ENCODE assay signal across 8 cellular contexts in the genomic region with DNA sequence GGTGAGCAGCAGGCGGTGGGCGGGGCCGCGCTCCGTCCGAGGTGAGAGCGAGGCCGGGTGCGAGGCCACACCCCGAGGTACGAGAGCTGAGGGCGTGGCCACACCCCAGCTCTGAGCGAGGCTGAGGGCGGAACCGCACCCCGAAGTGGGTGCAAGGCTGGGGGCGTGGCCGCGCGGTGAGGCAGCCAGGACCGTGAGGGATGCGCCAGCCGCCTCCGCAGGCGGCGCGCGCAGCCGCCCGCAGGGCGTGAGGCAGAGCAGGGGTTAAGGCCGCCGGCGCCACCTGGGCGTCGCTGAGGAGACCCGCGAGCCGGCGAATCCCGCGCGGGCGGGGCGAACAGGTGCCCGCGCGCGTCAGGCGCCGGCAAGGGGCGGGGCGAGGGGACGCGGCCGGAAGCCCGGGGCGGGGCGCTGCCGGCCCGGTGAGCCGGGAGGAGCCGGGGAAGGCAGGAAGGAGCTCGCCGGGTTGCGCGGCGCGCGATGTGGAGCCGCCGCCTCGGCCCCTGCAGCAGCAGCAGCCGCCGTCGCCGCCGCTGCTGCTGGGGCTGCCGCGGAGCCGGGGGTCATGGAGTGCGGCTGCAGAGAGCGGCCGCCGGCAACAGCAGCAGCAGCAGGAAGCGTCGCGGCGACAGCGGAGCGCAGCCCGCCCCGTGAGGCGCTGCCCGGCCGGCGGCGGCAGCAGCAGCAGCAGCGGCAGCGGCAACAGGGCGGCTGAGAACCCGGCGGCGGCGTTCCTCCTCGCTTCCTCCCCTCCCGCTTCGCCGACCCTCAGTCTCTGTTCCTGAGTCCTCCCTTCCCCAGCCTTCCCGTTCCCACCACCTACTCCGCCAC. TPM values are rescaled to one million over a fixed set of nuclear protein-coding genes. Genes with fewer than 3 reads are reported as not detected.
DNase-seq lines count a peak whose midpoint lies in the region; TF ChIP-seq lines count a peak whose summit lies in the region.

A gene with protein sequence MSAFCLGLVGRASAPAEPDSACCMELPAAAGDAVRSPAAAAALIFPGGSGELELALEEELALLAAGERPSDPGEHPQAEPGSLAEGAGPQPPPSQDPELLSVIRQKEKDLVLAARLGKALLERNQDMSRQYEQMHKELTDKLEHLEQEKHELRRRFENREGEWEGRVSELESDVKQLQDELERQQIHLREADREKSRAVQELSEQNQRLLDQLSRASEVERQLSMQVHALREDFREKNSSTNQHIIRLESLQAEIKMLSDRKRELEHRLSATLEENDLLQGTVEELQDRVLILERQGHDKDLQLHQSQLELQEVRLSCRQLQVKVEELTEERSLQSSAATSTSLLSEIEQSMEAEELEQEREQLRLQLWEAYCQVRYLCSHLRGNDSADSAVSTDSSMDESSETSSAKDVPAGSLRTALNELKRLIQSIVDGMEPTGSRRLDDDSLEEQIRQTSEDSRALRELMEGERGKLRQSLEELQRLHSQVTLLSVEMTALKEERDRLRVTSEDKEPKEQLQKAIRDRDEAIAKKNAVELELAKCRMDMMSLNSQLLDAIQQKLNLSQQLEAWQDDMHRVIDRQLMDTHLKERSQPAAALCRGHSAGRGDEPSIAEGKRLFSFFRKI (plus strand): TSS at position 449 of the 831 bp plus-strand sequence. CDS start 633 bp downstream, outside the sequence.

- H3K9ac ChIP-seq in GM23248 (no peak within 1 kb of the TSS), neural cell (ENCODE audit: low read length) (peak within 1 kb of the TSS; percentile 88)

- peaks cover 11% of the 10 kb centered on the region for H3K27me3 Mint-ChIP-seq in activated T-helper 1 cell treated with anti-CD3 and anti-CD28 coated beads, Interleukin-12 subunit alpha, Interleukin-12 subunit beta, Interleukin-2, Interleukin-4 antibody, amounts not matched to agents 30 ng/mL and 10 ng/mL and 1 ng/mL, durations not matched to agents 14 hours and 24 hours and 36 hours (ENCODE audit: insufficient read depth)

- no peaks in the 10 kb centered on the region for H3K79me2 ChIP-seq in GM23248 (ENCODE audit: insufficient read depth)
- peaks cover 23% of the 10 kb centered on the region for H3K79me2 ChIP-seq in neural cell (replicated peaks; ENCODE audit: insufficient read depth, low read length)

- H3K9me2 ChIP-seq in GM23248 (ENCODE audit: insufficient read depth) (no peaks in the 10 kb centered on the region), neural cell (ENCODE audit: insufficient read depth, low read length) (no peaks in the 10 kb centered on the region)

- H2AFZ ChIP-seq in GM23248: peak within 1 kb of the TSS; percentile 50
- peak within 1 kb of the TSS; percentile 30 for H2AFZ ChIP-seq in neural cell (ENCODE audit: low read depth, low read length)

- TF ChIP-seq CTCF in fibroblast of mammary gland (conservative IDR thresholded peaks at IDR 0.05; ENCODE audit: control insufficient read depth, insufficient read depth, low read depth, low read length): no peak
- TF ChIP-seq CTCF in neural cell (IDR thresholded peaks at IDR 0.05; ENCODE audit: poor library complexity, severe bottlenecking): peak; percentile 42
- no peak for TF ChIP-seq CTCF in stomach (IDR thresholded peaks at IDR 0.05)

- peaks cover 32% of the 10 kb centered on the region for H3K36me3 Mint-ChIP-seq in activated T-helper 1 cell treated with anti-CD3 and anti-CD28 coated beads, Interleukin-12 subunit alpha, Interleukin-12 subunit beta, Interleukin-2, Interleukin-4 antibody, amounts not matched to agents 30 ng/mL and 10 ng/mL and 1 ng/mL, durations not matched to agents 14 hours and 24 hours and 36 hours (ENCODE audit: low read depth)

- H3K27me3 ChIP-seq in GM23248 (replicated peaks; ENCODE audit: insufficient read depth): peaks cover 57% of the 10 kb centered on the region
- H3K27me3 ChIP-seq in neural cell (ENCODE audit: insufficient read depth, low read depth, low read length): peaks cover 5% of the 10 kb centered on the region
- H3K27me3 ChIP-seq in stomach: peaks cover 0 to 67% (median 0%) of the 10 kb centered on the region in 3 donors

- no peak within 1 kb of the TSS for H3K27ac ChIP-seq in GM23248
- peak within 1 kb of the TSS; percentile 77 for H3K27ac ChIP-seq in neural cell (ENCODE audit: low read length)
- peak within 1 kb of the TSS; percentile 79 to 93 (median 87) for H3K27ac ChIP-seq in stomach

- H3F3A ChIP-seq in GM23248 (ENCODE audit: insufficient read depth) (0 out of 2 replicates have a peak, but pooled peaks cover 7% of the 10 kb centered on the region), neural cell (ENCODE audit: insufficient read depth, low read length, poor library complexity, severe bottlenecking) (peaks cover 6% of the 10 kb centered on the region)

- in situ Hi-C loops in GM23248 (cut with MboI): no loop called here

- peaks cover 50% of the 10 kb centered on the region for H3K4me1 Mint-ChIP-seq in activated T-helper 1 cell treated with anti-CD3 and anti-CD28 coated beads, Interleukin-12 subunit alpha, Interleukin-12 subunit beta, Interleukin-2, Interleukin-4 antibody, amounts not matched to agents 30 ng/mL and 10 ng/mL and 1 ng/mL, durations not matched to agents 14 hours and 24 hours and 36 hours (ENCODE audit: low read depth)

- TF ChIP-seq EP300 in neural cell (conservative IDR thresholded peaks at IDR 0.05; ENCODE audit: poor library complexity, severe bottlenecking) (peak; percentile 76), stomach (IDR thresholded peaks at IDR 0.05) (no peak)

- H3K4me1 ChIP-seq in GM23248 (ENCODE audit: insufficient read depth) (no peaks in the 10 kb centered on the region), stomach (peaks cover 16 to 24% (median 21%) of the 10 kb centered on the region in 4 donors)

- intact Hi-C loops in activated T-helper 1 cell treated with anti-CD3 and anti-CD28 coated beads, Interleukin-12 subunit alpha, Interleukin-12 subunit beta, Interleukin-2, Interleukin-4 antibody, amounts not matched to agents 30 ng/mL and 10 ng/mL and 1 ng/mL, durations not matched to agents 14 hours and 24 hours and 36 hours (cut with micrococcal nuclease): loop anchor here (1.0 kb wide), 8 partner anchors 9 to 212 kb away; a partner anchor contains a TSS
- intact Hi-C loops in stomach (cut with DNase I; ENCODE audit: low total_unique reads): no loop called here

- H3K4me2 ChIP-seq in GM23248 (ENCODE audit: unreplicated experiment): peak within 1 kb of the TSS; percentile 58
- peak within 1 kb of the TSS; percentile 98 for H3K4me2 ChIP-seq in neural cell (ENCODE audit: low read length)

- DNase-seq in Daoy (ENCODE audit: low read depth): peak; percentile 94
- peak; percentile 67 for DNase-seq in GM23248
- DNase-seq in Kasumi-1 (lab: John Stamatoyannopoulos, UW): peak; percentile 28 to 55
- DNase-seq in RPMI7951 (ENCODE audit: low read depth): peak; percentile 43
- peak; percentile 97 for DNase-seq in activated T-helper 1 cell treated with anti-CD3 and anti-CD28 coated beads, Interleukin-12 subunit alpha, Interleukin-12 subunit beta, Interleukin-2, Interleukin-4 antibody, amounts not matched to agents 30 ng/mL and 10 ng/mL and 1 ng/mL, durations not matched to agents 14 hours and 24 hours and 36 hours (ENCODE audit: low spot score)
- DNase-seq in fibroblast of mammary gland (ENCODE audit: low read depth): peak; percentile 8
- DNase-seq in stomach: peak; percentile 97

- peak within 1 kb of the TSS; percentile 94 for H3K4me3 Mint-ChIP-seq in activated T-helper 1 cell treated with anti-CD3 and anti-CD28 coated beads, Interleukin-12 subunit alpha, Interleukin-12 subunit beta, Interleukin-2, Interleukin-4 antibody, amounts not matched to agents 30 ng/mL and 10 ng/mL and 1 ng/mL, durations not matched to agents 14 hours and 24 hours and 36 hours

- H3K4me3 ChIP-seq in GM23248 (peak within 1 kb of the TSS; percentile 69), fibroblast of mammary gland (ENCODE audit: control insufficient read depth, low read depth, low read length) (peak within 1 kb of the TSS; percentile 26), neural cell (ENCODE audit: low read length) (peak within 1 kb of the TSS; percentile 92), stomach (peak within 1 kb of the TSS; percentile 59 to 74 (median 66))

- no peak for TF ChIP-seq POLR2A in stomach (IDR thresholded peaks at IDR 0.05)

- H3K9me3 Mint-ChIP-seq in activated T-helper 1 cell treated with anti-CD3 and anti-CD28 coated beads, Interleukin-12 subunit alpha, Interleukin-12 subunit beta, Interleukin-2, Interleukin-4 antibody, amounts not matched to agents 30 ng/mL and 10 ng/mL and 1 ng/mL, durations not matched to agents 14 hours and 24 hours and 36 hours: no peaks in the 10 kb centered on the region

- TF ChIP-seq RAD21 in neural cell (conservative IDR thresholded peaks at IDR 0.05): peak; percentile 40

- 2 to 4% methylated on average over 35 to 98 of the region's 111 CpGs for WGBS in GM23248 (ENCODE audit: low coverage in 1 of 2, low lambda C conversion rate in 2 of 2, missing lambda C conversion rate in 2 of 2), 2 experiments
- WGBS in stomach, 5 donors: 0 to 1% (median 0%) methylated on average over 10 to 111 of the region's 111 CpGs

- H3K9me3 ChIP-seq in GM23248 (ENCODE audit: low read depth) (no peaks in the 10 kb centered on the region), neural cell (ENCODE audit: low read length) (no peaks in the 10 kb centered on the region), stomach (no peaks in the 10 kb centered on the region)

- H3K36me3 ChIP-seq in GM23248 (ENCODE audit: low read depth) (no peaks in the 10 kb centered on the region), neural cell (ENCODE audit: insufficient read depth, low read length) (no peaks in the 10 kb centered on the region), stomach (no peaks in the 10 kb centered on the region)

- peak within 1 kb of the TSS; percentile 95 for H3K27ac Mint-ChIP-seq in activated T-helper 1 cell treated with anti-CD3 and anti-CD28 coated beads, Interleukin-12 subunit alpha, Interleukin-12 subunit beta, Interleukin-2, Interleukin-4 antibody, amounts not matched to agents 30 ng/mL and 10 ng/mL and 1 ng/mL, durations not matched to agents 14 hours and 24 hours and 36 hours

- H4K20me1 ChIP-seq in GM23248 (ENCODE audit: insufficient read depth) (no peaks in the 10 kb centered on the region), neural cell (ENCODE audit: insufficient read depth) (peaks cover 6% of the 10 kb centered on the region)

RNA-seq across cellular contexts. Expression of the gene that starts here (rescaled TPM):
- total RNA-seq in Daoy (2014; rRNA removed; shearing (Covaris generic)): 0.65 and 0.80 TPM in 2 replicates
- not detected in 2 replicates for total RNA-seq in GM23248 (2014; rRNA removed; shearing (Covaris generic))
- polyA plus RNA-seq in GM23248 (2016; fragmentation: Nextera tagmentation; extraction: Ambion mirVana) (not detected in 2 replicates), neural cell (136 and 198 TPM in 2 replicates), stomach (10 to 100 TPM in 2 of 3 donors, 1 to 10 TPM in 1; 8.6 to 40.3 (median 16.7) TPM)
- total RNA-seq in RPMI7951 (2014; rRNA removed; shearing (Covaris generic)): not detected in 2 replicates
- 136 and 140 TPM in 2 replicates for total RNA-seq in activated T-helper 1 cell treated with anti-CD3 and anti-CD28 coated beads, Interleukin-12 subunit alpha, Interleukin-12 subunit beta, Interleukin-2, Interleukin-4 antibody, amounts not matched to agents 30 ng/mL and 10 ng/mL and 1 ng/mL, durations not matched to agents 14 hours and 24 hours and 36 hours
- 77.6 and 77.9 TPM in 2 replicates for polyA minus RNA-seq in neural cell
- total RNA-seq in stomach: 10 to 100 TPM; 18.0 to 68.7 (median 32.6) TPM

Comparison
In these comparisons a context has a peak if more than half of its experiments do, and no peak if none do; other contexts are left out.
1. RNA of the gene that starts here (total RNA-seq): 136 to 140 TPM in activated T-helper 1 cell treated with anti-CD3 and anti-CD28 coated beads, Interleukin-12 subunit alpha, Interleukin-12 subunit beta, Interleukin-2, Interleukin-4 antibody, amounts not matched to agents 30 ng/mL and 10 ng/mL and 1 ng/mL, durations not matched to agents 14 hours and 24 hours and 36 hours and 18.0 to 68.7 TPM in stomach; 0.65 to 0.80 TPM in Daoy, not detected in GM23248 and not detected in RPMI7951; every median in the first group is over 10 times any median in the second.
2. Peak in DNase-seq in Daoy; RNA of the gene not detected or under 1 TPM.
3. Peak in DNase-seq, H3K4me3 ChIP-seq and H3K4me2 ChIP-seq in GM23248; RNA of the gene not detected or under 1 TPM.
4. Peak in DNase-seq in RPMI7951; RNA of the gene not detected or under 1 TPM.
5. DNase-seq: peak in every context shown above with its lines; median percentile 97 in activated T-helper 1 cell treated with anti-CD3 and anti-CD28 coated beads, Interleukin-12 subunit alpha, Interleukin-12 subunit beta, Interleukin-2, Interleukin-4 antibody, amounts not matched to agents 30 ng/mL and 10 ng/mL and 1 ng/mL, durations not matched to agents 14 hours and 24 hours and 36 hours; 97 in stomach; 94 in Daoy; 67 in GM23248; 43 in RPMI7951; 42 in Kasumi-1; 8 in fibroblast of mammary gland.
6. H3K4me3 ChIP-seq: peak in every context shown above with its lines; median percentile 92 in neural cell; 69 in GM23248; 66 in stomach; 26 in fibroblast of mammary gland.